In genomic region chr14:50756300-50756699, GRCh38 we compare ENCODE assay signal across 1 cellular context.
TF ChIP-seq lines count a peak whose summit lies in the region.

No MANE protein-coding gene starts in this region.

TF ChIP-seq in GM12878, 131 proteins besides CTCF, POLR2A, EP300 and RAD21 (continued from another document):
- TF ChIP-seq CUX1 (IDR thresholded peaks at IDR 0.05; ENCODE audit: insufficient replicate concordance, low read depth, low read length) (no peak), SKIL (IDR thresholded peaks at IDR 0.05; ENCODE audit: low read depth, poor library complexity, severe bottlenecking) (no peak), POLR2AphosphoS5 (IDR thresholded peaks at IDR 0.05; ENCODE audit: low read length) (no peak), SPI1 (IDR thresholded peaks at IDR 0.05; ENCODE audit: borderline replicate concordance, insufficient read depth, low read depth, low read length) (peak; percentile 60; the same call in 1 of the 2 replicates), MXI1 (IDR thresholded peaks at IDR 0.05; ENCODE audit: low read depth, low read length) (no peak), NR2C2 (IDR thresholded peaks at IDR 0.05; ENCODE audit: borderline replicate concordance, control insufficient read depth, insufficient read length, low read depth) (no peak), NFIC (IDR thresholded peaks at IDR 0.05; ENCODE audit: low read depth, low read length) (no peak), EZH2 (IDR thresholded peaks at IDR 0.05; ENCODE audit: borderline replicate concordance, control insufficient read depth, low read depth, low read length) (no peak), EED (IDR thresholded peaks at IDR 0.05; ENCODE audit: low read depth) (no peak), IRF5 (IDR thresholded peaks at IDR 0.05; ENCODE audit: borderline replicate concordance) (no peak), BHLHE40 (IDR thresholded peaks at IDR 0.05; ENCODE audit: borderline replicate concordance in 1 of 2, low read depth in 2 of 2, low read length in 1 of 2) (peak; percentile 84 to 88), SUPT20H (IDR thresholded peaks at IDR 0.05; ENCODE audit: borderline replicate concordance, control insufficient read depth, low read depth, low read length) (no peak), PAX8 (IDR thresholded peaks at IDR 0.05) (peak; percentile 95), TBL1XR1 (IDR thresholded peaks at IDR 0.05; ENCODE audit: low read depth, low read length) (no peak), SRF (IDR thresholded peaks at IDR 0.05; ENCODE audit: low read depth in 2 of 2, low read length in 2 of 2) (no peak), ZNF622 (IDR thresholded peaks at IDR 0.05) (no peak), CHD2 (IDR thresholded peaks at IDR 0.05; ENCODE audit: borderline replicate concordance, low read depth, low read length) (no peak), STAT1 (conservative IDR thresholded peaks at IDR 0.05) (no peak), ASH2L (IDR thresholded peaks at IDR 0.05; ENCODE audit: borderline replicate concordance, low read depth) (no peak), RELA (IDR thresholded peaks at IDR 0.05; ENCODE audit: borderline replicate concordance, partially characterized antibody) (no peak), ZNF24 (IDR thresholded peaks at IDR 0.05) (no peak), YBX1 (IDR thresholded peaks at IDR 0.05) (no peak), CREM (IDR thresholded peaks at IDR 0.05; ENCODE audit: low read depth) (peak; percentile 84), BMI1 (IDR thresholded peaks at IDR 0.05; ENCODE audit: borderline replicate concordance) (no peak), CHD4 (IDR thresholded peaks at IDR 0.05) (no peak), TAF1 (IDR thresholded peaks at IDR 0.05; ENCODE audit: borderline replicate concordance, low read depth, low read length) (no peak), PAX5 (IDR thresholded peaks at IDR 0.05; ENCODE audit: borderline replicate concordance, low read depth, low read length) (peak; percentile 95)
- TF ChIP-seq, protein P1, sequence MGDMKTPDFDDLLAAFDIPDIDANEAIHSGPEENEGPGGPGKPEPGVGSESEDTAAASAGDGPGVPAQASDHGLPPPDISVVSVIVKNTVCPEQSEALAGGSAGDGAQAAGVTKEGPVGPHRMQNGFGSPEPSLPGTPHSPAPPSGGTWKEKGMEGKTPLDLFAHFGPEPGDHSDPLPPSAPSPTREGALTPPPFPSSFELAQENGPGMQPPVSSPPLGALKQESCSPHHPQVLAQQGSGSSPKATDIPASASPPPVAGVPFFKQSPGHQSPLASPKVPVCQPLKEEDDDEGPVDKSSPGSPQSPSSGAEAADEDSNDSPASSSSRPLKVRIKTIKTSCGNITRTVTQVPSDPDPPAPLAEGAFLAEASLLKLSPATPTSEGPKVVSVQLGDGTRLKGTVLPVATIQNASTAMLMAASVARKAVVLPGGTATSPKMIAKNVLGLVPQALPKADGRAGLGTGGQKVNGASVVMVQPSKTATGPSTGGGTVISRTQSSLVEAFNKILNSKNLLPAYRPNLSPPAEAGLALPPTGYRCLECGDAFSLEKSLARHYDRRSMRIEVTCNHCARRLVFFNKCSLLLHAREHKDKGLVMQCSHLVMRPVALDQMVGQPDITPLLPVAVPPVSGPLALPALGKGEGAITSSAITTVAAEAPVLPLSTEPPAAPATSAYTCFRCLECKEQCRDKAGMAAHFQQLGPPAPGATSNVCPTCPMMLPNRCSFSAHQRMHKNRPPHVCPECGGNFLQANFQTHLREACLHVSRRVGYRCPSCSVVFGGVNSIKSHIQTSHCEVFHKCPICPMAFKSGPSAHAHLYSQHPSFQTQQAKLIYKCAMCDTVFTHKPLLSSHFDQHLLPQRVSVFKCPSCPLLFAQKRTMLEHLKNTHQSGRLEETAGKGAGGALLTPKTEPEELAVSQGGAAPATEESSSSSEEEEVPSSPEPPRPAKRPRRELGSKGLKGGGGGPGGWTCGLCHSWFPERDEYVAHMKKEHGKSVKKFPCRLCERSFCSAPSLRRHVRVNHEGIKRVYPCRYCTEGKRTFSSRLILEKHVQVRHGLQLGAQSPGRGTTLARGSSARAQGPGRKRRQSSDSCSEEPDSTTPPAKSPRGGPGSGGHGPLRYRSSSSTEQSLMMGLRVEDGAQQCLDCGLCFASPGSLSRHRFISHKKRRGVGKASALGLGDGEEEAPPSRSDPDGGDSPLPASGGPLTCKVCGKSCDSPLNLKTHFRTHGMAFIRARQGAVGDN (IDR thresholded peaks at IDR 0.05): no peak
- TF ChIP-seq, protein P2, sequence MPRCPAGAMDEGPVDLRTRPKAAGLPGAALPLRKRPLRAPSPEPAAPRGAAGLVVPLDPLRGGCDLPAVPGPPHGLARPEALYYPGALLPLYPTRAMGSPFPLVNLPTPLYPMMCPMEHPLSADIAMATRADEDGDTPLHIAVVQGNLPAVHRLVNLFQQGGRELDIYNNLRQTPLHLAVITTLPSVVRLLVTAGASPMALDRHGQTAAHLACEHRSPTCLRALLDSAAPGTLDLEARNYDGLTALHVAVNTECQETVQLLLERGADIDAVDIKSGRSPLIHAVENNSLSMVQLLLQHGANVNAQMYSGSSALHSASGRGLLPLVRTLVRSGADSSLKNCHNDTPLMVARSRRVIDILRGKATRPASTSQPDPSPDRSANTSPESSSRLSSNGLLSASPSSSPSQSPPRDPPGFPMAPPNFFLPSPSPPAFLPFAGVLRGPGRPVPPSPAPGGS (IDR thresholded peaks at IDR 0.05; ENCODE audit: borderline replicate concordance, insufficient read depth, low read depth, low read length, poor library complexity, severe bottlenecking): no peak
- TF ChIP-seq, protein P3, sequence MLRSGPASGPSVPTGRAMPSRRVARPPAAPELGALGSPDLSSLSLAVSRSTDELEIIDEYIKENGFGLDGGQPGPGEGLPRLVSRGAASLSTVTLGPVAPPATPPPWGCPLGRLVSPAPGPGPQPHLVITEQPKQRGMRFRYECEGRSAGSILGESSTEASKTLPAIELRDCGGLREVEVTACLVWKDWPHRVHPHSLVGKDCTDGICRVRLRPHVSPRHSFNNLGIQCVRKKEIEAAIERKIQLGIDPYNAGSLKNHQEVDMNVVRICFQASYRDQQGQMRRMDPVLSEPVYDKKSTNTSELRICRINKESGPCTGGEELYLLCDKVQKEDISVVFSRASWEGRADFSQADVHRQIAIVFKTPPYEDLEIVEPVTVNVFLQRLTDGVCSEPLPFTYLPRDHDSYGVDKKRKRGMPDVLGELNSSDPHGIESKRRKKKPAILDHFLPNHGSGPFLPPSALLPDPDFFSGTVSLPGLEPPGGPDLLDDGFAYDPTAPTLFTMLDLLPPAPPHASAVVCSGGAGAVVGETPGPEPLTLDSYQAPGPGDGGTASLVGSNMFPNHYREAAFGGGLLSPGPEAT (IDR thresholded peaks at IDR 0.05; ENCODE audit: low read depth): no peak
- TF ChIP-seq, protein P4, sequence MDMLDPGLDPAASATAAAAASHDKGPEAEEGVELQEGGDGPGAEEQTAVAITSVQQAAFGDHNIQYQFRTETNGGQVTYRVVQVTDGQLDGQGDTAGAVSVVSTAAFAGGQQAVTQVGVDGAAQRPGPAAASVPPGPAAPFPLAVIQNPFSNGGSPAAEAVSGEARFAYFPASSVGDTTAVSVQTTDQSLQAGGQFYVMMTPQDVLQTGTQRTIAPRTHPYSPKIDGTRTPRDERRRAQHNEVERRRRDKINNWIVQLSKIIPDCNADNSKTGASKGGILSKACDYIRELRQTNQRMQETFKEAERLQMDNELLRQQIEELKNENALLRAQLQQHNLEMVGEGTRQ (IDR thresholded peaks at IDR 0.05; ENCODE audit: borderline replicate concordance, low read depth, low read length): peak; percentile 13; the same call in 1 of the 2 replicates
